Comparison of ENCODE assay signal across 8 cellular contexts in the genomic region with DNA sequence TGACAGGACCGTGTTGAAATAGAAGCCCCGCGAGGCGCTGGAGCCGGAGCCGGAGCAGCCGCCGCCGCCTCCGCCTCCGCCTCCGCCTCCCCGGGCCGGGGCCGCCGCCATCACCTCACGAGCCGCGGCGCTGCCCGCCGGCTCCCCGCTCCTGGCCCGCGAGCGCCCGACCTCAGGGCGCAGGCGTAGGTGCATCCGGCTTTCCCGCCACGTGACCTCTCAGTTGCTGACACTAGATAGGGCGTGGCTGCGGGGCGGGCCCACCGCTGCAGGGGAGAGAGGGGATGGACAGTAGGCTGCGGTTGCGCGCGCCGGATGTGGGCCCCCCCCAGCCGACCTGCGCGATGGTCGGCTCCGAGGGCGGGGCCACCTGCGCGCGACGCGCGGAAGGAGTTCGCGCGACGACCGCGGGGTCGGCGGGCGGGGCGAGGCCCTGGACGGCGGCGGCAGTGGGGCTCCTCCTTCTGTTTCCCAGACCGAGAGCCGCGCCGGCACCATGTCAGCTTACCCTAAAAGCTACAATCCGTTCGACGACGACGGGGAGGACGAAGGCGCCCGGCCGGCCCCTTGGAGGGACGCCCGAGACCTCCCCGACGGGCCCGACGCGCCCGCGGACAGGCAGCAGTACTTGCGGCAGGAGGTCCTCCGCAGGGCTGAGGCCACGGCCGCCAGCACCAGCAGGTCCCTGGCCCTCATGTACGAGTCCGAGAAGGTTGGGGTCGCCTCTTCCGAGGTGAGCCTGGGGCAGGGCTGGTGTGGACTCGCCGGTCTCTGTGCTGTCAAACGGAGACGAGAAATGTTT. TPM values are rescaled to one million over a fixed set of nuclear protein-coding genes. Genes with fewer than 3 reads are reported as not detected.
DNase-seq lines count a peak whose midpoint lies in the region; ATAC-seq, FAIRE-seq and TF ChIP-seq lines count a peak whose summit lies in the region.

A gene (minus strand): TSS at position 197 of the 802 bp plus-strand sequence. CDS start 86 bp downstream, at position 111.
A gene (plus strand): TSS at position 393 of the 802 bp plus-strand sequence. CDS start 104 bp downstream, at position 497.

- TF ChIP-seq EP300 in HepG2 (IDR thresholded peaks at IDR 0.05; ENCODE audit: low read depth in 2 of 2, low read length in 2 of 2) (peak in 1 of 2 experiments; percentile 50; a peak in 1 of 4 replicates), HepG2 (CRISPR knock-in tag; IDR thresholded peaks at IDR 0.05; ENCODE audit: borderline replicate concordance) (no peak)

- peak; percentile 46 for TF ChIP-seq RAD21 in HepG2 (CRISPR knock-in tag; IDR thresholded peaks at IDR 0.05)

- DNase-seq in CD14-positive monocyte (ENCODE audit: low spot score) (peak; percentile 99), NCI-H774 (lab: John Stamatoyannopoulos, UW) (peak; percentile 97), dermis blood vessel endothelial cell (peak; percentile 99), HepG2 (ENCODE audit: low spot score) (peak; percentile 95)
- peak; percentile 98 to 99 for DNase-seq in activated CD4-positive, alpha-beta T cell treated with anti-CD3 and anti-CD28 coated beads, Interleukin-2, amount 50 U/mL, for 48 hours
- DNase-seq in stimulated activated CD4-positive, alpha-beta T cell treated with anti-CD3 and anti-CD28 coated beads, Interleukin-2, amount 100 ng/mL, for 48 hours = peak; percentile 96

- POLR2A ChIA-PET in HepG2 (lab: Yijun Ruan, JAX) = interaction anchor here (0.7 to 1.1 kb wide), 2 partner anchors 68 to 82 kb away, joined by 3 read pairs; no protein-coding TSS in a partner anchor

- peaks cover 45% of the 10 kb centered on the region for H3K79me2 ChIP-seq in HepG2 (ENCODE audit: insufficient read depth, low read length)

- FAIRE-seq in HepG2 (lab: Jason Lieb, UNC) = peak; percentile 52

- 0% methylated on average over 6 of the region's 100 CpGs for WGBS in HepG2 (ENCODE audit: low lambda C conversion rate)

- peak in 1 of 2 experiments; percentile 84; a peak in 2 of 4 replicates for TF ChIP-seq POLR2A in HepG2 (IDR thresholded peaks at IDR 0.05; ENCODE audit: insufficient read depth in 1 of 2, low read depth in 2 of 2, low read length in 2 of 2)

- H3K4me2 ChIP-seq in HepG2 (ENCODE audit: low read depth, low read length) = peak within 1 kb of the TSS; percentile 88

- no peaks in the 10 kb centered on the region for H3K9me3 Mint-ChIP-seq in CD14-positive monocyte

- TF ChIP-seq CTCF in CD14-positive monocyte (IDR thresholded peaks at IDR 0.05) (no peak), HepG2 (CRISPR knock-in tag; IDR thresholded peaks at IDR 0.05) (no peak; the same call in 1 of the 2 replicates)

- peak within 1 kb of the TSS; percentile 82 for H3K9ac ChIP-seq in HepG2 (ENCODE audit: insufficient read depth, low read depth, low read length)

- CTCF ChIA-PET in HepG2 (lab: Yijun Ruan, JAX; ENCODE audit: low intra/inter-chr PET ratio, low total read pairs) = no interaction called here

- in situ Hi-C loops in HepG2 (cut with HindIII; ENCODE audit: extremely low pct_ligation_motif_present, low pct_unique_long_range_greater_than_20kb) = loop anchor here (10.0 kb wide), 1 partner anchor 64 kb away; no protein-coding TSS in a partner anchor

- no peaks in the 10 kb centered on the region for H3K9me3 ChIP-seq in HepG2 (ENCODE audit: low read length)

- peak within 1 kb of the TSS; percentile 67 for H3K27ac ChIP-seq in HepG2 (ENCODE audit: extremely low read length, insufficient read depth, low read length)

- peaks cover 15 to 32% of the 10 kb centered on the region in 2 donors for H3K36me3 Mint-ChIP-seq in CD14-positive monocyte

- peaks cover 61% of the 10 kb centered on the region for H3K4me1 Mint-ChIP-seq in CD14-positive monocyte

- H4K20me1 ChIP-seq in HepG2 (ENCODE audit: insufficient read depth, low read length) = peaks cover 17% of the 10 kb centered on the region; the same call in 1 of the 2 replicates

- ATAC-seq in GM19397 (IDR thresholded peaks at IDR 0.05; ENCODE audit: unreplicated experiment) (peak; percentile 91), HG03565 (IDR thresholded peaks at IDR 0.05; ENCODE audit: unreplicated experiment) (peak; percentile 92), HepG2 (peak; percentile 89)

- H3K27me3 ChIP-seq in HepG2 (ENCODE audit: control insufficient read depth in 1 of 2, insufficient read depth in 2 of 2, low read length in 2 of 2) = no peaks in the 10 kb centered on the region; a peak in 1 of 5 replicates

- no TSS peak for BruUV-seq in HepG2 (replicated peaks; lab: Mats Ljungman, UMichigan)

- peak within 1 kb of the TSS; percentile 88 to 95 (median 91) for H3K27ac Mint-ChIP-seq in CD14-positive monocyte

- peaks cover 0 to 5% of the 10 kb centered on the region in 2 experiments; a peak in 1 of 5 replicates for H3K36me3 ChIP-seq in HepG2 (replicated peaks in 1 of 2; ENCODE audit: control insufficient read depth in 1 of 2, insufficient read depth in 2 of 2, low read length in 2 of 2)

- peak within 1 kb of the TSS; percentile 79 to 84 (median 82) for H3K4me3 ChIP-seq in HepG2 (replicated peaks in 1 of 3; ENCODE audit: insufficient read depth in 1 of 3, low read depth in 2 of 3, low read length in 3 of 3)

- peaks cover 51% of the 10 kb centered on the region for H3K4me1 ChIP-seq in HepG2 (ENCODE audit: insufficient read depth, low read length)

- intact Hi-C loops in CD14-positive monocyte (cut with micrococcal nuclease) (loop anchor here in 1 of 2 donors (5.0 to 10.0 kb wide), 3 partner anchors 58 to 364 kb away; a partner anchor contains a TSS), HepG2 (cut with micrococcal nuclease; ENCODE audit: unreplicated experiment) (loop anchor here (5.0 kb wide), 1 partner anchor 82 kb away; no protein-coding TSS in a partner anchor)

- no peak within 1 kb of the TSS for H2AFZ ChIP-seq in HepG2 (ENCODE audit: low read length)

- peaks cover 0 to 2% (median 1%) of the 10 kb centered on the region in 3 donors for H3K27me3 Mint-ChIP-seq in CD14-positive monocyte (ENCODE audit: low read depth in 3 of 3)

- H3K4me3 Mint-ChIP-seq in CD14-positive monocyte = peak within 1 kb of the TSS; percentile 93 to 95

TF ChIP-seq in HepG2, 621 proteins besides CTCF, POLR2A, EP300 and RAD21 (continues in another document):
- TF ChIP-seq ZNF737 (CRISPR knock-in tag; IDR thresholded peaks at IDR 0.05; ENCODE audit: borderline replicate concordance) (no peak), NR2F6 (IDR thresholded peaks at IDR 0.05) (no peak), NR2F6 (CRISPR knock-in tag; IDR thresholded peaks at IDR 0.05) (peak; percentile 16; the same call in 1 of the 2 replicates), NFRKB (IDR thresholded peaks at IDR 0.05) (no peak), ZSCAN12 (CRISPR knock-in tag; IDR thresholded peaks at IDR 0.05) (peak; percentile 32; the same call in 1 of the 2 replicates)

RNA-seq across cellular contexts. Expression of the first gene that starts in this region (rescaled TPM):
- polyA plus RNA-seq in CD14-positive monocyte (10 to 100 TPM; 22.8 to 38.2 TPM), HepG2 (2011; rRNA removed) (56.4 and 61.1 TPM in 2 replicates)
- total RNA-seq in dermis blood vessel endothelial cell (20.3 and 40.3 TPM in 2 replicates), HepG2 (2016; rRNA removed; fragmentation: Illumina TruSeq; extraction: Trizol) (27.4 and 27.8 TPM in 2 replicates)
- 10.0 and 12.0 TPM in 2 replicates for total RNA-seq in HepG2 (2016; cell fraction: cytosol; rRNA removed; fragmentation: Illumina TruSeq; extraction: Trizol; ENCODE audit: low read depth)
- 25.7 and 26.8 TPM in 2 replicates for total RNA-seq in HepG2 (2016; cell fraction: insoluble cytoplasmic fraction; rRNA removed; fragmentation: Illumina TruSeq; extraction: Trizol)
- 16.3 TPM in 2 replicates for total RNA-seq in HepG2 (2016; cell fraction: membrane; rRNA removed; fragmentation: Illumina TruSeq; extraction: Trizol)
- total RNA-seq in HepG2 (2016; cell fraction: nucleus; rRNA removed; fragmentation: Illumina TruSeq; extraction: Trizol) = 33.2 and 34.5 TPM in 2 replicates
- 24.2 and 30.0 TPM in 2 replicates for polyA plus RNA-seq in HepG2 (2011; cell fraction: cytosol; rRNA removed)
- polyA plus RNA-seq in HepG2 (2011; cell fraction: nucleus; rRNA removed) = 194 and 229 TPM in 2 replicates
- 38.2 and 50.8 TPM in 2 replicates for polyA plus RNA-seq in HepG2 (2012)
- polyA plus RNA-seq in HepG2 (2016; cell fraction: cytosol; fragmentation: Illumina TruSeq; extraction: Trizol; ENCODE audit: low read depth) = 7.1 and 8.3 TPM in 2 replicates
- polyA plus RNA-seq in HepG2 (2016; cell fraction: insoluble cytoplasmic fraction; fragmentation: Illumina TruSeq; extraction: Trizol; ENCODE audit: low read depth) = 27.0 and 33.9 TPM in 2 replicates
- polyA plus RNA-seq in HepG2 (2016; cell fraction: membrane; fragmentation: Illumina TruSeq; extraction: Trizol; ENCODE audit: low read depth) = 9.8 and 13.2 TPM in 2 replicates
- 87.2 and 87.7 TPM in 2 replicates for polyA plus RNA-seq in HepG2 (2016; cell fraction: nucleus; fragmentation: Illumina TruSeq; extraction: Trizol; ENCODE audit: insufficient read depth, low read depth)
- 54.2 and 76.0 TPM in 2 replicates for polyA minus RNA-seq in HepG2 (2011; rRNA and poly(A)+ RNA removed; ENCODE audit: low replicate concordance)
- 26.8 and 30.9 TPM in 2 replicates for polyA minus RNA-seq in HepG2 (2011; cell fraction: cytosol; rRNA and poly(A)+ RNA removed)
- polyA minus RNA-seq in HepG2 (2011; cell fraction: nucleus; rRNA and poly(A)+ RNA removed) = 64.2 and 73.0 TPM in 2 replicates

RNA-seq across cellular contexts. Expression of the second gene that starts in this region (rescaled TPM):
- 10 to 100 TPM; 28.9 to 32.8 TPM for polyA plus RNA-seq in CD14-positive monocyte
- 6.0 and 8.5 TPM in 2 replicates for total RNA-seq in dermis blood vessel endothelial cell
- 12.3 and 15.2 TPM in 2 replicates for total RNA-seq in HepG2 (2016; rRNA removed; fragmentation: Illumina TruSeq; extraction: Trizol)
- 4.6 and 7.7 TPM in 2 replicates for total RNA-seq in HepG2 (2016; cell fraction: cytosol; rRNA removed; fragmentation: Illumina TruSeq; extraction: Trizol; ENCODE audit: low read depth)
- 13.5 and 15.2 TPM in 2 replicates for total RNA-seq in HepG2 (2016; cell fraction: insoluble cytoplasmic fraction; rRNA removed; fragmentation: Illumina TruSeq; extraction: Trizol)
- total RNA-seq in HepG2 (2016; cell fraction: membrane; rRNA removed; fragmentation: Illumina TruSeq; extraction: Trizol) = 8.6 and 11.2 TPM in 2 replicates
- total RNA-seq in HepG2 (2016; cell fraction: nucleus; rRNA removed; fragmentation: Illumina TruSeq; extraction: Trizol) = 6.6 and 9.4 TPM in 2 replicates
- 25.2 and 30.7 TPM in 2 replicates for polyA plus RNA-seq in HepG2 (2011; rRNA removed)
- 17.1 and 22.8 TPM in 2 replicates for polyA plus RNA-seq in HepG2 (2011; cell fraction: cytosol; rRNA removed)
- polyA plus RNA-seq in HepG2 (2011; cell fraction: nucleus; rRNA removed) = 8.5 and 9.6 TPM in 2 replicates
- 16.3 and 21.2 TPM in 2 replicates for polyA plus RNA-seq in HepG2 (2012)
- polyA plus RNA-seq in HepG2 (2016; cell fraction: cytosol; fragmentation: Illumina TruSeq; extraction: Trizol; ENCODE audit: low read depth) = 16.6 and 21.2 TPM in 2 replicates
- polyA plus RNA-seq in HepG2 (2016; cell fraction: insoluble cytoplasmic fraction; fragmentation: Illumina TruSeq; extraction: Trizol; ENCODE audit: low read depth) = 37.2 TPM in 2 replicates
- 20.2 and 24.4 TPM in 2 replicates for polyA plus RNA-seq in HepG2 (2016; cell fraction: membrane; fragmentation: Illumina TruSeq; extraction: Trizol; ENCODE audit: low read depth)
- 13.4 and 20.8 TPM in 2 replicates for polyA plus RNA-seq in HepG2 (2016; cell fraction: nucleus; fragmentation: Illumina TruSeq; extraction: Trizol; ENCODE audit: insufficient read depth, low read depth)
- polyA minus RNA-seq in HepG2 (2011; rRNA and poly(A)+ RNA removed; ENCODE audit: low replicate concordance) = 7.0 and 12.3 TPM in 2 replicates
- polyA minus RNA-seq in HepG2 (2011; cell fraction: cytosol; rRNA and poly(A)+ RNA removed) = 5.0 and 7.2 TPM in 2 replicates
- polyA minus RNA-seq in HepG2 (2011; cell fraction: nucleus; rRNA and poly(A)+ RNA removed) = 5.5 and 8.0 TPM in 2 replicates

Comparison
In these comparisons a context has a peak if more than half of its experiments do, and no peak if none do; other contexts are left out.
1. Peak in every context shown above with its lines: DNase-seq, ATAC-seq, H3K4me3 ChIP-seq and H3K27ac ChIP-seq.